ENCODE assay signal across 8 cellular contexts in genomic region chr1:231628207-231628876, GRCh38. TPM values are rescaled to one million over a fixed set of nuclear protein-coding genes. Genes with fewer than 3 reads are reported as not detected.
DNase-seq lines count a peak whose midpoint lies in the region; ATAC-seq and TF ChIP-seq lines count a peak whose summit lies in the region.

No MANE protein-coding gene starts in this region.

- peak; percentile 57 for ATAC-seq in activated CD8-positive, alpha-beta T cell treated with anti-CD3 and anti-CD28 coated beads for 36 hours
- ATAC-seq in foreskin keratinocyte (peak; percentile 80), GM21737 (IDR thresholded peaks at IDR 0.05; ENCODE audit: unreplicated experiment) (no peak), HG03280 (IDR thresholded peaks at IDR 0.05; ENCODE audit: unreplicated experiment) (no peak)

- POLR2A ChIA-PET in activated CD8-positive, alpha-beta T cell treated with anti-CD3 and anti-CD28 coated beads for 36 hours (lab: Charles Lee) = no interaction called here

- H3K27me3 ChIP-seq in foreskin keratinocyte = no peaks in the 10 kb centered on the region
- H3K27me3 ChIP-seq in suprapubic skin = no peaks in the 10 kb centered on the region

- H3K36me3 ChIP-seq in suprapubic skin = no peaks in the 10 kb centered on the region

- H3K27ac ChIP-seq in foreskin keratinocyte (no peak overlapping the region), suprapubic skin (peak overlapping the region; percentile 92)

- peaks cover 28% of the 10 kb centered on the region for H3K4me1 Mint-ChIP-seq in activated CD8-positive, alpha-beta T cell treated with anti-CD3 and anti-CD28 coated beads for 36 hours (ENCODE audit: low read depth)
- no peaks in the 10 kb centered on the region for H3K4me1 Mint-ChIP-seq in glutamatergic neuron (ENCODE audit: low read depth, unreplicated experiment)

- peak overlapping the region; percentile 51 for H3K27ac Mint-ChIP-seq in activated CD8-positive, alpha-beta T cell treated with anti-CD3 and anti-CD28 coated beads for 36 hours
- no peak overlapping the region for H3K27ac Mint-ChIP-seq in glutamatergic neuron (ENCODE audit: unreplicated experiment)

- H3K4me1 ChIP-seq in foreskin keratinocyte (peaks cover 22% of the 10 kb centered on the region), suprapubic skin (peaks cover 28% of the 10 kb centered on the region)

- 36% methylated on average over 5 of the region's 5 CpGs for WGBS in suprapubic skin

- H3K9me3 Mint-ChIP-seq in activated CD8-positive, alpha-beta T cell treated with anti-CD3 and anti-CD28 coated beads for 36 hours = no peaks in the 10 kb centered on the region
- H3K9me3 Mint-ChIP-seq in glutamatergic neuron (ENCODE audit: unreplicated experiment) = peaks cover 3% of the 10 kb centered on the region

- no peak for TF ChIP-seq EP300 in suprapubic skin (IDR thresholded peaks at IDR 0.05)

- DNase-seq in NCI-H748 (lab: John Stamatoyannopoulos, UW; ENCODE audit: unreplicated experiment) (peak; percentile 35), NCI-H748 treated with DMSO at 0.1 percent for 48 hours (lab: John Stamatoyannopoulos, UW) (no peak), foreskin keratinocyte (peak; percentile 66 to 81), suprapubic skin (ENCODE audit: low spot score in 2 of 2) (no peak), glutamatergic neuron (no peak)
- DNase-seq in activated CD8-positive, alpha-beta T cell treated with anti-CD3 and anti-CD28 coated beads for 36 hours = peak; percentile 80

- H3K27me3 Mint-ChIP-seq in activated CD8-positive, alpha-beta T cell treated with anti-CD3 and anti-CD28 coated beads for 36 hours = no peaks in the 10 kb centered on the region
- peaks cover 6% of the 10 kb centered on the region for H3K27me3 Mint-ChIP-seq in glutamatergic neuron (ENCODE audit: unreplicated experiment)

- peak overlapping the region; percentile 84 for H3K4me3 ChIP-seq in suprapubic skin

- no peak for TF ChIP-seq POLR2A in suprapubic skin (IDR thresholded peaks at IDR 0.05)

- intact Hi-C loops in activated CD8-positive, alpha-beta T cell treated with anti-CD3 and anti-CD28 coated beads for 36 hours (cut with micrococcal nuclease) = no loop called here

- CTCF ChIA-PET in activated CD8-positive, alpha-beta T cell treated with anti-CD3 and anti-CD28 coated beads for 36 hours (lab: Charles Lee) = interaction anchor here (1.0 kb wide), 1 partner anchor 22 kb away, joined by 3 read pairs; no protein-coding TSS in a partner anchor

- H3K4me3 Mint-ChIP-seq in activated CD8-positive, alpha-beta T cell treated with anti-CD3 and anti-CD28 coated beads for 36 hours = peak overlapping the region; percentile 74
- no peak overlapping the region for H3K4me3 Mint-ChIP-seq in glutamatergic neuron (ENCODE audit: unreplicated experiment)

- TF ChIP-seq CTCF in activated CD8-positive, alpha-beta T cell treated with anti-CD3 and anti-CD28 coated beads for 36 hours (IDR thresholded peaks at IDR 0.05) = no peak
- TF ChIP-seq CTCF in foreskin keratinocyte (conservative IDR thresholded peaks at IDR 0.05) = no peak
- no peak for TF ChIP-seq CTCF in suprapubic skin (IDR thresholded peaks at IDR 0.05)
- no peak for TF ChIP-seq CTCF in glutamatergic neuron (IDR thresholded peaks at IDR 0.05; ENCODE audit: partially characterized antibody, unreplicated experiment)

- no peaks in the 10 kb centered on the region for H3K36me3 Mint-ChIP-seq in activated CD8-positive, alpha-beta T cell treated with anti-CD3 and anti-CD28 coated beads for 36 hours (ENCODE audit: low read depth)
- no peaks in the 10 kb centered on the region for H3K36me3 Mint-ChIP-seq in glutamatergic neuron (ENCODE audit: unreplicated experiment)

- H3K9me3 ChIP-seq in suprapubic skin = no peaks in the 10 kb centered on the region

RNA-seq across cellular contexts. Expression of gene DISC1, which starts 1.8 kb away (rescaled TPM):
- 1 to 10 TPM; 3.5 to 5.0 TPM for total RNA-seq in activated CD8-positive, alpha-beta T cell treated with anti-CD3 and anti-CD28 coated beads for 36 hours
- total RNA-seq in foreskin keratinocyte = 0.60 and 1.1 TPM in 2 replicates
- polyA plus RNA-seq in foreskin keratinocyte = 0.10 and 0.20 TPM in 2 replicates
- total RNA-seq in suprapubic skin = 1 to 10 TPM; 3.0 to 8.4 (median 5.2) TPM
- 9.1 TPM for total RNA-seq in glutamatergic neuron (ENCODE audit: unreplicated experiment)

Comparison
In these comparisons a context has a peak if more than half of its experiments do, and no peak if none do; other contexts are left out.
1. DNase-seq: peak in NCI-H748 (single experiment), activated CD8-positive, alpha-beta T cell treated with anti-CD3 and anti-CD28 coated beads for 36 hours (single experiment) and foreskin keratinocyte (2 of 2); none in NCI-H748 treated with DMSO at 0.1 percent for 48 hours (single experiment), suprapubic skin (0 of 2) and glutamatergic neuron (single experiment).
2. ATAC-seq: peak in activated CD8-positive, alpha-beta T cell treated with anti-CD3 and anti-CD28 coated beads for 36 hours (single experiment) and foreskin keratinocyte (single experiment); none in GM21737 (single experiment) and HG03280 (single experiment).